In the genomic region with DNA sequence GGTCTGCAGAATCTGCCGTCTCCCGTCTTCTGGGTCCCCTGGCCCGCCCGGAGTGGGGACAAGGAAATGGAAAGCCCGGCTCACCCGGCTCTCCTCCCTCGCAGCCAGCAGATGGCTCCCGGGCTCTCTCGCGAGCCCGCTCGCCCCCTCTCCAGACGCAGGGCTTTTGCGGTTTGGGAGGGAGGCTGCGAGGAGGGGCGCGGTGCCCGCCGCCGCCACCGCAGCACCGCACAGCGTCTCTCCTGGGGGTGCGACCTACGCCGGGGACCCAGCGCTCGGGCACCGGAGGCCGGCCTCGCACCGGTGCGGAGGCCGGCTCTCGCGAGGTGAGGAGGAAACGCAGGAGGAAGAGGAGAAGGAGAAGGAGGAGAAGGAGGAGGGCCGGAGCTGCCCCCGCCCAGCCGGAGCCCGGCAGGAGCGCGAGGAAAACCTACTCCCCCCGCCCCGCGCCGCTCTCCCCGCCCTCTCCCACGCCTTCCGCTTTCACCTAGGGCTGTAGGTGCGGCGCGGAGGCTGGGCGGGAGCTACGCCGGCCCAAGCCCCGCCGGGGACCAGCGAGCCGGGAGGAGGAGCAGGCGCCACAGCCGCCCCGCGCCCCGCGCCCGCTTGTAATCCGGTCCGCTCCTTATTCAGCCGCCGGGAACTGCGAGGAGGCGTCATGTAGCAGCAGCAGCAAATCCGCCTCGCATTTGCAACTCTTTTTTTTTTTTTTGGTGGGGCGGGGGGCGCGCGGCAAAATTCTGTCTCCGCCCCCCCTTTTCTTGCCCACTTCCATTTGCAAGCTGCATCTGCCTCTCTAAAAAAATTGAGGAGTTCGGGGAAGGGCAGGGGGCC, we compare ENCODE assay signal across 8 cellular contexts. TPM values are rescaled to one million over a fixed set of nuclear protein-coding genes. Genes with fewer than 3 reads are reported as not detected.
DNase-seq lines count a peak whose midpoint lies in the region; ATAC-seq and TF ChIP-seq lines count a peak whose summit lies in the region.

A gene (plus strand): TSS at position 461 of the 834 bp plus-strand sequence. CDS start 422 bp downstream, outside the sequence.

- under 1% methylated on average over 81 of the region's 81 CpGs for WGBS in liver

- ATAC-seq in HG03354 (IDR thresholded peaks at IDR 0.05; ENCODE audit: poor library complexity, severe bottlenecking, unreplicated experiment) = peak; percentile 75

- peak within 1 kb of the TSS; percentile 82 for H3K4me3 Mint-ChIP-seq in activated CD4-positive, alpha-beta T cell treated with anti-CD3 and anti-CD28 coated beads, Interleukin-2, amount 10 ng/mL, durations not matched to agents 7 days and 5 days
- peak within 1 kb of the TSS; percentile 91 for H3K4me3 Mint-ChIP-seq in dendritic cell treated with granulocyte-macrophage colony-stimulating factor and Interleukin-4, amounts not matched to agents 40 ng/mL and 50 ng/mL, for 4 days

- no peaks in the 10 kb centered on the region for H3K9me3 Mint-ChIP-seq in activated CD4-positive, alpha-beta T cell treated with anti-CD3 and anti-CD28 coated beads, Interleukin-2, amount 10 ng/mL, durations not matched to agents 7 days and 5 days
- H3K9me3 Mint-ChIP-seq in dendritic cell treated with granulocyte-macrophage colony-stimulating factor and Interleukin-4, amounts not matched to agents 40 ng/mL and 50 ng/mL, for 4 days = no peaks in the 10 kb centered on the region

- no peaks in the 10 kb centered on the region for H3K36me3 Mint-ChIP-seq in activated CD4-positive, alpha-beta T cell treated with anti-CD3 and anti-CD28 coated beads, Interleukin-2, amount 10 ng/mL, durations not matched to agents 7 days and 5 days (ENCODE audit: low read depth)
- H3K36me3 Mint-ChIP-seq in dendritic cell treated with granulocyte-macrophage colony-stimulating factor and Interleukin-4, amounts not matched to agents 40 ng/mL and 50 ng/mL, for 4 days (ENCODE audit: low read depth) = peaks cover 35% of the 10 kb centered on the region

- TF ChIP-seq CTCF in BE2C (IDR thresholded peaks at IDR 0.05; ENCODE audit: low read depth, low read length) (peak; percentile 77), liver (IDR thresholded peaks at IDR 0.05; ENCODE audit: low read depth, low read length, missing input control) (peak; percentile 55)

- intact Hi-C loops in dendritic cell treated with granulocyte-macrophage colony-stimulating factor and Interleukin-4, amounts not matched to agents 40 ng/mL and 50 ng/mL, for 4 days (cut with micrococcal nuclease) = loop anchor here (5.0 kb wide), 1 partner anchor 208 kb away; no protein-coding TSS in a partner anchor

- POLR2A ChIA-PET in activated CD4-positive, alpha-beta T cell treated with anti-CD3 and anti-CD28 coated beads, Interleukin-2, amount 10 ng/mL, durations not matched to agents 7 days and 5 days (lab: Charles Lee) = interaction anchor here (0.6 to 1.4 kb wide), 4 partner anchors 14 to 213 kb away, joined by 3 to 6 read pairs (median 4); no protein-coding TSS in a partner anchor

- peaks cover 8% of the 10 kb centered on the region for H3K27me3 Mint-ChIP-seq in activated CD4-positive, alpha-beta T cell treated with anti-CD3 and anti-CD28 coated beads, Interleukin-2, amount 10 ng/mL, durations not matched to agents 7 days and 5 days
- peaks cover 24% of the 10 kb centered on the region for H3K27me3 Mint-ChIP-seq in dendritic cell treated with granulocyte-macrophage colony-stimulating factor and Interleukin-4, amounts not matched to agents 40 ng/mL and 50 ng/mL, for 4 days

- H3K9me3 ChIP-seq in BE2C = no peaks in the 10 kb centered on the region
- no peaks in the 10 kb centered on the region for H3K9me3 ChIP-seq in liver (ENCODE audit: control insufficient read depth in 4 of 4, low read length in 3 of 4)

- TF ChIP-seq POLR2A in GM19099 (IDR thresholded peaks at IDR 0.05; ENCODE audit: extremely low read depth, insufficient read length, low read depth) = peak; percentile 60

- H3K36me3 ChIP-seq in BE2C (no peaks in the 10 kb centered on the region), liver (ENCODE audit: control insufficient read depth in 4 of 4, insufficient read depth in 3 of 4, low read depth in 1 of 4, low read length in 3 of 4) (no peaks in the 10 kb centered on the region)

- no peaks in the 10 kb centered on the region for H3K27me3 ChIP-seq in BE2C
- H3K27me3 ChIP-seq in liver (ENCODE audit: control insufficient read depth in 4 of 4, insufficient read depth in 4 of 4, low read length in 3 of 4) = no peaks in the 10 kb centered on the region

- peak within 1 kb of the TSS; percentile 62 to 79 for H3K9ac ChIP-seq in liver (ENCODE audit: low read depth in 1 of 2, low read length in 2 of 2)

- H3K27ac Mint-ChIP-seq in activated CD4-positive, alpha-beta T cell treated with anti-CD3 and anti-CD28 coated beads, Interleukin-2, amount 10 ng/mL, durations not matched to agents 7 days and 5 days = peak within 1 kb of the TSS; percentile 81
- peak within 1 kb of the TSS; percentile 74 for H3K27ac Mint-ChIP-seq in dendritic cell treated with granulocyte-macrophage colony-stimulating factor and Interleukin-4, amounts not matched to agents 40 ng/mL and 50 ng/mL, for 4 days

- H3K4me3 ChIP-seq in BE2C (ENCODE audit: low read depth, low read length) = peak within 1 kb of the TSS; percentile 84
- H3K4me3 ChIP-seq in liver (ENCODE audit: low read depth in 1 of 3, low read length in 3 of 3) = peak within 1 kb of the TSS; percentile 84 to 96 (median 86)

- DNase-seq in BE2C (peak; percentile 87), NCI-H510A (lab: John Stamatoyannopoulos, UW) (peak; percentile 88)
- DNase-seq in activated CD4-positive, alpha-beta T cell treated with anti-CD3 and anti-CD28 coated beads, Interleukin-2, amount 10 ng/mL, durations not matched to agents 7 days and 5 days = peak; percentile 76
- peak; percentile 65 for DNase-seq in stimulated activated CD4-positive, alpha-beta T cell treated with anti-CD3 and anti-CD28 coated beads, Interleukin-4, amount 100 ng/mL, for 1 hour

- H3K4me1 ChIP-seq in BE2C (peaks cover 7% of the 10 kb centered on the region), liver (ENCODE audit: control insufficient read depth in 4 of 4, insufficient read depth in 4 of 4, low read length in 3 of 4) (peaks cover 2 to 35% (median 27%) of the 10 kb centered on the region in 4 donors)

- CTCF ChIA-PET in activated CD4-positive, alpha-beta T cell treated with anti-CD3 and anti-CD28 coated beads, Interleukin-2, amount 10 ng/mL, durations not matched to agents 7 days and 5 days (lab: Charles Lee) = interaction anchor here (0.6 to 2.0 kb wide), 18 partner anchors 9 to 653 kb away, joined by 3 to 17 read pairs (median 3); no protein-coding TSS in a partner anchor

- peaks cover 24% of the 10 kb centered on the region for H3K4me1 Mint-ChIP-seq in activated CD4-positive, alpha-beta T cell treated with anti-CD3 and anti-CD28 coated beads, Interleukin-2, amount 10 ng/mL, durations not matched to agents 7 days and 5 days
- H3K4me1 Mint-ChIP-seq in dendritic cell treated with granulocyte-macrophage colony-stimulating factor and Interleukin-4, amounts not matched to agents 40 ng/mL and 50 ng/mL, for 4 days (ENCODE audit: low read depth) = peaks cover 39% of the 10 kb centered on the region

- peak; percentile 77 for TF ChIP-seq RAD21 in liver (IDR thresholded peaks at IDR 0.05)

- H3K27ac ChIP-seq in liver (ENCODE audit: low read depth in 1 of 2, low read length in 2 of 2) = peak within 1 kb of the TSS; percentile 67 to 70

TF ChIP-seq in liver, 16 proteins besides CTCF, POLR2A, EP300 and RAD21 (continues in another document):
- no peak for TF ChIP-seq TAF1 (conservative IDR thresholded peaks at IDR 0.05)
- no peak for TF ChIP-seq FOXA1 (IDR thresholded peaks at IDR 0.05)
- peak; percentile 8 for TF ChIP-seq SP1 (IDR thresholded peaks at IDR 0.05)
- no peak for TF ChIP-seq RXRA (IDR thresholded peaks at IDR 0.05)
- TF ChIP-seq NR2F2 (IDR thresholded peaks at IDR 0.05) = no peak
- TF ChIP-seq EGR1 (IDR thresholded peaks at IDR 0.05; ENCODE audit: low read depth in 2 of 2) = peak in 1 of 2 donors; percentile 22
- no peak for TF ChIP-seq YY1 (IDR thresholded peaks at IDR 0.05)
- TF ChIP-seq, protein P1, sequence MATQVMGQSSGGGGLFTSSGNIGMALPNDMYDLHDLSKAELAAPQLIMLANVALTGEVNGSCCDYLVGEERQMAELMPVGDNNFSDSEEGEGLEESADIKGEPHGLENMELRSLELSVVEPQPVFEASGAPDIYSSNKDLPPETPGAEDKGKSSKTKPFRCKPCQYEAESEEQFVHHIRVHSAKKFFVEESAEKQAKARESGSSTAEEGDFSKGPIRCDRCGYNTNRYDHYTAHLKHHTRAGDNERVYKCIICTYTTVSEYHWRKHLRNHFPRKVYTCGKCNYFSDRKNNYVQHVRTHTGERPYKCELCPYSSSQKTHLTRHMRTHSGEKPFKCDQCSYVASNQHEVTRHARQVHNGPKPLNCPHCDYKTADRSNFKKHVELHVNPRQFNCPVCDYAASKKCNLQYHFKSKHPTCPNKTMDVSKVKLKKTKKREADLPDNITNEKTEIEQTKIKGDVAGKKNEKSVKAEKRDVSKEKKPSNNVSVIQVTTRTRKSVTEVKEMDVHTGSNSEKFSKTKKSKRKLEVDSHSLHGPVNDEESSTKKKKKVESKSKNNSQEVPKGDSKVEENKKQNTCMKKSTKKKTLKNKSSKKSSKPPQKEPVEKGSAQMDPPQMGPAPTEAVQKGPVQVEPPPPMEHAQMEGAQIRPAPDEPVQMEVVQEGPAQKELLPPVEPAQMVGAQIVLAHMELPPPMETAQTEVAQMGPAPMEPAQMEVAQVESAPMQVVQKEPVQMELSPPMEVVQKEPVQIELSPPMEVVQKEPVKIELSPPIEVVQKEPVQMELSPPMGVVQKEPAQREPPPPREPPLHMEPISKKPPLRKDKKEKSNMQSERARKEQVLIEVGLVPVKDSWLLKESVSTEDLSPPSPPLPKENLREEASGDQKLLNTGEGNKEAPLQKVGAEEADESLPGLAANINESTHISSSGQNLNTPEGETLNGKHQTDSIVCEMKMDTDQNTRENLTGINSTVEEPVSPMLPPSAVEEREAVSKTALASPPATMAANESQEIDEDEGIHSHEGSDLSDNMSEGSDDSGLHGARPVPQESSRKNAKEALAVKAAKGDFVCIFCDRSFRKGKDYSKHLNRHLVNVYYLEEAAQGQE (IDR thresholded peaks at IDR 0.05) = no peak
- peak in 1 of 2 donors; percentile 30 for TF ChIP-seq GABPA (IDR thresholded peaks at IDR 0.05 in 1 of 2, conservative IDR thresholded peaks at IDR 0.05 in 1 of 2)
- TF ChIP-seq, protein P2, sequence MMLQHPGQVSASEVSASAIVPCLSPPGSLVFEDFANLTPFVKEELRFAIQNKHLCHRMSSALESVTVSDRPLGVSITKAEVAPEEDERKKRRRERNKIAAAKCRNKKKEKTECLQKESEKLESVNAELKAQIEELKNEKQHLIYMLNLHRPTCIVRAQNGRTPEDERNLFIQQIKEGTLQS (IDR thresholded peaks at IDR 0.05) = no peak
- TF ChIP-seq FOXA2 (IDR thresholded peaks at IDR 0.05) = no peak

RNA-seq across cellular contexts. Expression of the gene that starts here (rescaled TPM):
- polyA plus RNA-seq in BE2C (2012; ENCODE audit: insufficient read depth, insufficient read length, low read depth) = 6.3 TPM
- total RNA-seq in activated CD4-positive, alpha-beta T cell treated with anti-CD3 and anti-CD28 coated beads, Interleukin-2, amount 10 ng/mL, durations not matched to agents 7 days and 5 days = 1 to 10 TPM; 5.0 to 5.4 TPM
- total RNA-seq in liver = 1 to 10 TPM; 1.4 to 5.0 TPM
- polyA plus RNA-seq in liver = 1 to 10 TPM; 2.0 to 9.5 TPM

Comparison
In these comparisons a context has a peak if more than half of its experiments do, and no peak if none do; other contexts are left out.
1. Peak in every context shown above with its lines: DNase-seq, ATAC-seq, H3K4me3 ChIP-seq and H3K27ac ChIP-seq.